9 cellular contexts compared by ENCODE assay signal in genomic region chr16:67529639-67530012, GRCh38. TPM values are rescaled to one million over a fixed set of nuclear protein-coding genes. Genes with fewer than 3 reads are reported as not detected.
DNase-seq lines count a peak whose midpoint lies in the region; ATAC-seq and TF ChIP-seq lines count a peak whose summit lies in the region.
"Had no signal": no experiment of that assay in that cellular context is flagged by ENCODE, and none has a peak within 500 bp of the region (broad histone marks: within the 10 kb centered on the region; RNA-seq: fewer than 3 reads in every experiment).

No MANE protein-coding gene starts in this region.

- ATAC-seq in Right ventricle myocardium inferior (peak; percentile 11), GM21576 (IDR thresholded peaks at IDR 0.05; ENCODE audit: unreplicated experiment) (no peak)

- intact Hi-C loops in Right ventricle myocardium inferior (cut with DNase I) (loop anchor here (2.0 kb wide), 1 partner anchor 33 kb away; the partner anchor contains the start of gene CTCF), cardiac septum (cut with DNase I) (loop anchor here (2.0 to 10.0 kb wide), 2 partner anchors 33 to 405 kb away; partner anchors contain the start of genes CTCF, CTRL and PSMB10)

- no peak for DNase-seq in Right ventricle myocardium inferior (ENCODE audit: missing footprints)
- DNase-seq in cardiac septum (ENCODE audit: low spot score): no peak
- no peak for DNase-seq in astrocyte of the cerebellum (ENCODE audit: low read depth)
- DNase-seq in kidney epithelial cell (ENCODE audit: low read depth): no peak
- no peak for DNase-seq in activated gamma-delta T cell (lab: John Stamatoyannopoulos, UW)
- no peak for DNase-seq in NCI-H1694 (lab: John Stamatoyannopoulos, UW)

- peak overlapping the region; percentile 90 for H3K27ac ChIP-seq in temporal lobe (ENCODE audit: low read depth, low read length)

- in situ Hi-C loops in astrocyte of the cerebellum (cut with HindIII; ENCODE audit: low sequenced_read_pairs): no loop called here

- H3K36me3 ChIP-seq in kidney epithelial cell (ENCODE audit: control insufficient read depth, insufficient read depth, low read length): no peaks in the 10 kb centered on the region

- H3K27me3 ChIP-seq in kidney epithelial cell (ENCODE audit: control insufficient read depth, insufficient read depth, low read length): no peaks in the 10 kb centered on the region

- H3K4me3 ChIP-seq in astrocyte of the cerebellum (ENCODE audit: low read depth, low read length) (peak overlapping the region; percentile 79), kidney epithelial cell (ENCODE audit: low read depth, low read length) (peak overlapping the region; percentile 80)

- TF ChIP-seq CTCF in astrocyte of the cerebellum (IDR thresholded peaks at IDR 0.05; ENCODE audit: low read depth, low read length, missing control alignments) (no peak), kidney epithelial cell (IDR thresholded peaks at IDR 0.05; ENCODE audit: insufficient read depth, low read length, poor library complexity, severe bottlenecking) (no peak)

RNA-seq across cellular contexts. Expression of gene RIPOR1, which starts 1.0 kb away (rescaled TPM):
- 68.4 TPM for total RNA-seq in Right ventricle myocardium inferior
- total RNA-seq in cardiac septum: 102 TPM
- 72.1 and 91.0 TPM in 2 replicates for total RNA-seq in kidney epithelial cell
- 60.5 TPM for total RNA-seq in temporal lobe

RNA-seq across cellular contexts. Expression of gene CTCF, which starts 32.7 kb away (rescaled TPM):
- total RNA-seq in Right ventricle myocardium inferior (28.2 TPM), cardiac septum (25.6 TPM), kidney epithelial cell (40.7 and 45.0 TPM in 2 replicates), temporal lobe (46.2 TPM)

RNA-seq across cellular contexts. Expression of gene AGRP, which starts 46.3 kb away (rescaled TPM):
- total RNA-seq in Right ventricle myocardium inferior: not detected
- not detected for total RNA-seq in cardiac septum
- not detected in 2 replicates for total RNA-seq in kidney epithelial cell
- total RNA-seq in temporal lobe: not detected
- total RNA-seq: glomerular endothelial cell had no signal

RNA-seq across cellular contexts. Expression of gene ATP6V0D1, which starts 48.7 kb away (rescaled TPM):
- total RNA-seq in Right ventricle myocardium inferior: 67.7 TPM
- total RNA-seq in cardiac septum: 58.8 TPM
- total RNA-seq in kidney epithelial cell: 157 and 233 TPM in 2 replicates
- 71.1 TPM for total RNA-seq in temporal lobe
